In genomic region chr16:84843149-84844048, GRCh38 we compare ENCODE assay signal across 13 cellular contexts. TPM values are rescaled to one million over a fixed set of nuclear protein-coding genes. Genes with fewer than 3 reads are reported as not detected.
A peak's percentile ranks its signal among the peaks of the same experiment; 100 is the strongest.
DNase-seq lines count a peak whose midpoint lies in the region; ATAC-seq and TF ChIP-seq lines count a peak whose summit lies in the region.
"Had no signal": no experiment of that assay in that cellular context is flagged by ENCODE, and none has a peak within 500 bp of the region (broad histone marks: within the 10 kb centered on the region; RNA-seq: fewer than 3 reads in every experiment).

No MANE protein-coding gene starts in this region.

- 46 to 55% (median 52%) methylated on average over 13 of the region's 13 CpGs for WGBS in psoas muscle, 3 donors

- intact Hi-C loops in psoas muscle (cut with DNase I), result loop anchor here in 1 of 2 donors (5.0 kb wide), 1 partner anchor 36 kb away; no protein-coding TSS in a partner anchor

- H3K36me3 ChIP-seq in psoas muscle (ENCODE audit: insufficient read depth in 1 of 2, low read depth in 1 of 2), result peaks cover 0 to 6% of the 10 kb centered on the region in 2 donors

- H3K4me3 ChIP-seq in NB4 (ENCODE audit: low read depth, low read length) (no peak overlapping the region), fibroblast of villous mesenchyme (ENCODE audit: low read depth, low read length) (no peak overlapping the region), psoas muscle (no peak overlapping the region)

- peak overlapping the region; percentile 17 for H3K27ac ChIP-seq in psoas muscle

- H3K27me3 ChIP-seq in psoas muscle (ENCODE audit: insufficient read depth in 3 of 3, low read length in 2 of 3), result peaks cover 0 to 18% (median 0%) of the 10 kb centered on the region in 3 donors

- DNase-seq in DMS53 (lab: John Stamatoyannopoulos, UW) (peak; percentile 53), DMS53 treated with DMSO at 0.1 percent for 48 hours (lab: John Stamatoyannopoulos, UW; ENCODE audit: unreplicated experiment) (no peak), NB4 (ENCODE audit: low read depth) (peak; percentile 36), fibroblast of villous mesenchyme (ENCODE audit: low read depth) (peak; percentile 40), psoas muscle (no peak), AG08396 (ENCODE audit: low spot score) (no peak)
- DNase-seq: activated CD4-positive, alpha-beta T cell treated with anti-CD3 and anti-CD28 coated beads, Interleukin-2, amount 10 ng/mL, durations not matched to agents 7 days and 5 days; stimulated activated CD4-positive, alpha-beta T cell treated with anti-CD3 and anti-CD28 coated beads, Interleukin-4, amount 100 ng/mL, for 4 hours; T1000 had no signal

- no peak for TF ChIP-seq CTCF in NB4 (IDR thresholded peaks at IDR 0.05; ENCODE audit: low read depth, low read length)
- TF ChIP-seq CTCF in fibroblast of villous mesenchyme (IDR thresholded peaks at IDR 0.05; ENCODE audit: insufficient read depth, low read depth, low read length), result no peak
- no peak for TF ChIP-seq CTCF in psoas muscle (IDR thresholded peaks at IDR 0.05)

- TF ChIP-seq POLR2A in NB4 (IDR thresholded peaks at IDR 0.05; ENCODE audit: extremely low read depth, insufficient read length), result no peak

- no peaks in the 10 kb centered on the region for H3K9me3 ChIP-seq in psoas muscle

- peaks cover 4% of the 10 kb centered on the region for H3K4me1 ChIP-seq in psoas muscle

- ATAC-seq in psoas muscle, result no peak
- ATAC-seq in HG03354 (IDR thresholded peaks at IDR 0.05; ENCODE audit: poor library complexity, severe bottlenecking, unreplicated experiment), result no peak
- ATAC-seq in HG02885 (IDR thresholded peaks at IDR 0.05; ENCODE audit: poor library complexity, unreplicated experiment), result no peak
- ATAC-seq: stimulated activated memory B cell treated with anti-CD40 and anti-IgM and Interleukin-4, amounts not matched to agents 10 μg/mL and 1 μg/mL and 100 μg/mL, for 72 hours had no signal

RNA-seq across cellular contexts. Expression of gene CRISPLD2, which starts 23.6 kb away (rescaled TPM):
- 44.0 and 87.3 TPM in 2 replicates for total RNA-seq in fibroblast of villous mesenchyme
- 10 to 100 TPM; 10.2 to 28.6 (median 20.4) TPM for total RNA-seq in psoas muscle
- 10 to 100 TPM in 1 of 3 donors, 1 to 10 TPM in 2; 7.1 to 11.5 (median 7.5) TPM for polyA plus RNA-seq in psoas muscle
- total RNA-seq: activated T-helper 1 cell treated with anti-CD3 and anti-CD28 coated beads, Interleukin-12 subunit alpha, Interleukin-12 subunit beta, Interleukin-2, Interleukin-4 antibody, amounts not matched to agents 30 ng/mL and 10 ng/mL and 1 ng/mL, durations not matched to agents 14 hours and 24 hours and 36 hours had no signal

Comparison
In these comparisons a context has a peak if more than half of its experiments do, and no peak if none do; other contexts are left out.
1. DNase-seq: peak in DMS53 (single experiment), NB4 (single experiment) and fibroblast of villous mesenchyme (single experiment); none in DMS53 treated with DMSO at 0.1 percent for 48 hours (single experiment), psoas muscle (0 of 2) and AG08396 (single experiment).